ENCODE assay signal across 10 cellular contexts in the genomic region with DNA sequence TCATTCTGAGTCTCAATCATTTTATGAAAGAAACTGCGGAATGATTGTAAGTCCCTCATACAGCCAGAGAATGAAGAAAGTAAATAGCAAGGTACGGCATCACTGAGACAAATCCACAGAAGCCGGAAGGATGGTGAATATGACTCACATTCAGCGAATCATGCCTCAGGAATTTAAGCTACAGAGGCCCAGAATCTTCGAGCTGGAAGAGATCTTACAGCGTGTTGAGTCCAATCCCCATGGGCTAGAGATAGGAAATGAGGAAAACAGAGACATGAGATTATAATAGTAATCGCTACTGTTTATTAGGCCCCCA.
DNase-seq lines count a peak whose midpoint lies in the region; ATAC-seq lines count a peak whose summit lies in the region.
"Had no signal": no experiment of that assay in that cellular context is flagged by ENCODE, and none has a peak within 500 bp of the region (broad histone marks: within the 10 kb centered on the region; RNA-seq: fewer than 3 reads in every experiment).

No MANE protein-coding gene starts in this region.

- intact Hi-C loops in head of caudate nucleus (cut with DNase I): no loop called here

- ATAC-seq in stimulated activated naive CD8-positive, alpha-beta T cell treated with anti-CD3 and anti-CD28 coated beads, Interleukin-15, amount 100 ng/mL, for 72 hours: no peak
- ATAC-seq: activated CD8-positive, alpha-beta memory T cell treated with anti-CD3 and anti-CD28 coated beads, Interleukin-2, amount 10 ng/mL, durations not matched to agents 7 days and 5 days had no signal

- H3K27ac Mint-ChIP-seq in stimulated activated naive CD8-positive, alpha-beta T cell treated with anti-CD3 and anti-CD28 coated beads, Interleukin-15, amount 100 ng/mL, for 72 hours: no peak overlapping the region
- H3K27ac Mint-ChIP-seq: activated CD8-positive, alpha-beta memory T cell treated with anti-CD3 and anti-CD28 coated beads, Interleukin-2, amount 10 ng/mL, durations not matched to agents 7 days and 5 days had no signal

- H3K27me3 Mint-ChIP-seq in stimulated activated naive CD8-positive, alpha-beta T cell treated with anti-CD3 and anti-CD28 coated beads, Interleukin-15, amount 100 ng/mL, for 72 hours: peaks cover 5% of the 10 kb centered on the region

- H3K9me3 Mint-ChIP-seq in stimulated activated naive CD8-positive, alpha-beta T cell treated with anti-CD3 and anti-CD28 coated beads, Interleukin-15, amount 100 ng/mL, for 72 hours: no peaks in the 10 kb centered on the region

- H3K4me3 Mint-ChIP-seq in stimulated activated naive CD8-positive, alpha-beta T cell treated with anti-CD3 and anti-CD28 coated beads, Interleukin-15, amount 100 ng/mL, for 72 hours: no peak overlapping the region
- H3K4me3 Mint-ChIP-seq: activated CD8-positive, alpha-beta memory T cell treated with anti-CD3 and anti-CD28 coated beads, Interleukin-2, amount 10 ng/mL, durations not matched to agents 7 days and 5 days had no signal

- DNase-seq in A172 (ENCODE audit: low spot score): peak; percentile 98
- DNase-seq in HPDE6-E6E7 (ENCODE audit: extremely low spot score): peak; percentile 75
- peak; percentile 83 for DNase-seq in amniotic stem cell (lab: John Stamatoyannopoulos, UW)
- peak; percentile 30 for DNase-seq in iPS-NIHi11 (ENCODE audit: low spot score)
- no peak for DNase-seq in T-helper 1 cell
- DNase-seq in head of caudate nucleus: no peak
- DNase-seq in NCI-H69 (lab: John Stamatoyannopoulos, UW): no peak
- DNase-seq in stimulated activated naive CD8-positive, alpha-beta T cell treated with anti-CD3 and anti-CD28 coated beads, Interleukin-15, amount 100 ng/mL, for 72 hours: no peak
- DNase-seq: activated CD8-positive, alpha-beta memory T cell treated with anti-CD3 and anti-CD28 coated beads, Interleukin-2, amount 10 ng/mL, durations not matched to agents 7 days and 5 days; thyroid gland had no signal

- no peaks in the 10 kb centered on the region for H3K4me1 Mint-ChIP-seq in stimulated activated naive CD8-positive, alpha-beta T cell treated with anti-CD3 and anti-CD28 coated beads, Interleukin-15, amount 100 ng/mL, for 72 hours
- H3K4me1 Mint-ChIP-seq: activated CD8-positive, alpha-beta memory T cell treated with anti-CD3 and anti-CD28 coated beads, Interleukin-2, amount 10 ng/mL, durations not matched to agents 7 days and 5 days had no signal

Comparison
In these comparisons a context has a peak if more than half of its experiments do, and no peak if none do; other contexts are left out.
1. DNase-seq: peak in A172 (single experiment), HPDE6-E6E7 (single experiment), amniotic stem cell (single experiment) and iPS-NIHi11 (single experiment); none in T-helper 1 cell (0 of 5), head of caudate nucleus (0 of 42), NCI-H69 (single experiment) and stimulated activated naive CD8-positive, alpha-beta T cell treated with anti-CD3 and anti-CD28 coated beads, Interleukin-15, amount 100 ng/mL, for 72 hours (0 of 2).